8 cellular contexts compared by ENCODE assay signal in the genomic region with DNA sequence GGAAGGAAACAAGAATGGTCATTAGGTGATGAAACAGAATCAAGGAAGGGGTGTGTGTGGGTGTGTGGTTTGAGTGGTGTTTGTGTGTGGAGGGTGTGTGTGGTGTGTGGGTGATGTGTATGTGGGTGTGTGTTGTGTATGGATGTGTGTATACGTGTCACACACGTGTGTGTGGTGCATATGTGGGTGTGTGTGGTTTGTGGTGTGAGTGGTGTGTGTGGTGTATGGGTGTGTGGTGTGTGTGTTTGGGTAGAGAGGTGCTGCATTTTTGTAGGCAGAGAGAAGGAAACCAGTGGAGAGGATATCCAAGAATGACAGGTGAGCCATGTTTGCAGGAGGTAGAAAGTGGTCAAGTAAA. TPM values are rescaled to one million over a fixed set of nuclear protein-coding genes. Genes with fewer than 3 reads are reported as not detected.
DNase-seq lines count a peak whose midpoint lies in the region; ATAC-seq and TF ChIP-seq lines count a peak whose summit lies in the region.

No MANE protein-coding gene starts in this region.

- no peaks in the 10 kb centered on the region for H3K36me3 ChIP-seq in KMS-11 (ENCODE audit: insufficient read depth)
- H3K36me3 ChIP-seq in ovary: no peaks in the 10 kb centered on the region

- 45 to 50% (median 49%) methylated on average over 2 of the region's 2 CpGs for WGBS in ovary, 3 donors

- H2AFZ ChIP-seq in KMS-11 (ENCODE audit: low read depth): peak overlapping the region; percentile 80; the same call in 1 of the 2 replicates

- peak overlapping the region in 5 of 6 donors; percentile 41 to 97 (median 87) for H3K27ac Mint-ChIP-seq in naive B cell

- peaks cover 36% of the 10 kb centered on the region for H3K79me2 ChIP-seq in KMS-11 (ENCODE audit: insufficient read depth, low read depth)

- POLR2A ChIA-PET in AG04450 (lab: Yijun Ruan, JAX): interaction anchor here (0.6 kb wide), 1 partner anchor 538 kb away, joined by 8 read pairs; no protein-coding TSS in a partner anchor

- H4K20me1 ChIP-seq in KMS-11 (ENCODE audit: insufficient read depth): peaks cover 3% of the 10 kb centered on the region

- H3K4me1 Mint-ChIP-seq in naive B cell: peaks cover 12 to 20% (median 17%) of the 10 kb centered on the region in 3 donors

- H3K9me3 Mint-ChIP-seq in naive B cell: peaks cover 0 to 1% (median 0%) of the 10 kb centered on the region in 7 donors

- H3K9me3 ChIP-seq in AG04450 (ENCODE audit: control insufficient read depth, insufficient read depth, low read length): no peaks in the 10 kb centered on the region
- H3K9me3 ChIP-seq in ovary: no peaks in the 10 kb centered on the region

- intact Hi-C loops in ovary (cut with DNase I): no loop called here
- intact Hi-C loops in left cardiac atrium (cut with DNase I): no loop called here

- TF ChIP-seq CTCF in AG04450 (IDR thresholded peaks at IDR 0.05; ENCODE audit: low read depth, low read length) (no peak), KMS-11 (conservative IDR thresholded peaks at IDR 0.05; ENCODE audit: low read depth, low read length) (no peak), ovary (IDR thresholded peaks at IDR 0.05) (no peak)

- ATAC-seq in naive B cell (ENCODE audit: low read depth in 2 of 2): no peak
- ATAC-seq in GM21528 (IDR thresholded peaks at IDR 0.05; ENCODE audit: low FRiP score, unreplicated experiment): no peak
- no peak for ATAC-seq in left cardiac atrium

- no peak overlapping the region for H3K27ac ChIP-seq in AG04450 (ENCODE audit: low read depth, low read length)
- no peak overlapping the region for H3K27ac ChIP-seq in KMS-11
- no peak overlapping the region for H3K27ac ChIP-seq in ovary

- DNase-seq in AG04450 (ENCODE audit: low read depth, low spot score): no peak
- DNase-seq in activated T-helper 9 cell treated with anti-CD3 and anti-CD28 coated beads, Interleukin-2, amount 50 U/mL, for 16 hours (ENCODE audit: low read depth): peak; percentile 15
- no peak for DNase-seq in naive B cell
- no peak for DNase-seq in NCI-H187 treated with DMSO at 0.1 percent for 48 hours (lab: John Stamatoyannopoulos, UW)
- no peak for DNase-seq in ovary
- DNase-seq in left cardiac atrium: no peak

- no peak for TF ChIP-seq EP300 in ovary (IDR thresholded peaks at IDR 0.05)

- no peaks in the 10 kb centered on the region for H3K36me3 Mint-ChIP-seq in naive B cell

- H3K4me3 Mint-ChIP-seq in naive B cell: peak overlapping the region; percentile 90 to 99 (median 98)

- CTCF ChIA-PET in AG04450 (lab: Charles Lee): interaction anchor here (1.2 to 1.3 kb wide), 2 partner anchors 27 to 169 kb away, joined by 3 to 5 read pairs; no protein-coding TSS in a partner anchor

- H3K4me1 ChIP-seq in KMS-11 (ENCODE audit: low read depth, poor library complexity, severe bottlenecking) (peaks cover 18% of the 10 kb centered on the region), ovary (ENCODE audit: insufficient read depth) (peaks cover 8% of the 10 kb centered on the region)

- H3K27me3 Mint-ChIP-seq in naive B cell: no peaks in the 10 kb centered on the region

- H3K4me3 ChIP-seq in AG04450 (ENCODE audit: low read depth, low read length): peak overlapping the region; percentile 77; the same call in 1 of the 2 replicates
- H3K4me3 ChIP-seq in KMS-11 (IDR thresholded peaks at IDR 0.05; ENCODE audit: insufficient read depth, low read depth, low read length): no peak overlapping the region
- no peak overlapping the region for H3K4me3 ChIP-seq in ovary

- H3K27me3 ChIP-seq in AG04450 (ENCODE audit: control insufficient read depth, insufficient read depth, low read length): no peaks in the 10 kb centered on the region
- no peaks in the 10 kb centered on the region for H3K27me3 ChIP-seq in KMS-11 (ENCODE audit: insufficient read depth, low read depth)
- H3K27me3 ChIP-seq in ovary: no peaks in the 10 kb centered on the region

- no peak for TF ChIP-seq POLR2A in ovary (IDR thresholded peaks at IDR 0.05)

- H3K9ac ChIP-seq in KMS-11: no peak overlapping the region; the same call in 1 of the 2 replicates

- peak overlapping the region; percentile 47 for H3K4me2 ChIP-seq in KMS-11

RNA-seq across cellular contexts. Expression of a gene that starts 1.1 kb away (rescaled TPM):
- polyA plus RNA-seq in AG04450 (2011; rRNA removed) (16.9 and 21.1 TPM in 2 replicates), naive B cell (ENCODE audit: low read depth in 6 of 6) (10 to 100 TPM in 1 of 6 donors, 1 to 10 TPM in 4, not detected in 1; 6.2 to 10.0 (median 8.1) TPM), ovary (10 to 100 TPM; 18.0 to 21.5 TPM)
- 31.2 and 37.7 TPM in 2 replicates for polyA minus RNA-seq in AG04450 (2011; rRNA and poly(A)+ RNA removed)
- total RNA-seq in ovary (10 to 100 TPM; 19.3 to 48.6 (median 36.1) TPM), left cardiac atrium (10 to 100 TPM; 24.6 to 27.1 TPM)

RNA-seq across cellular contexts. Expression of a gene that starts 42.3 kb away (rescaled TPM):
- polyA plus RNA-seq in AG04450 (2011; rRNA removed) (47.9 and 54.6 TPM in 2 replicates), naive B cell (ENCODE audit: low read depth in 6 of 6) (10 to 100 TPM; 24.6 to 50.5 (median 39.6) TPM), ovary (10 to 100 TPM; 12.3 to 21.3 TPM)
- 55.5 and 78.3 TPM in 2 replicates for polyA minus RNA-seq in AG04450 (2011; rRNA and poly(A)+ RNA removed)
- total RNA-seq in ovary (10 to 100 TPM; 17.3 to 56.1 (median 37.9) TPM), left cardiac atrium (10 to 100 TPM; 16.9 to 28.9 TPM)
